In the genomic region with DNA sequence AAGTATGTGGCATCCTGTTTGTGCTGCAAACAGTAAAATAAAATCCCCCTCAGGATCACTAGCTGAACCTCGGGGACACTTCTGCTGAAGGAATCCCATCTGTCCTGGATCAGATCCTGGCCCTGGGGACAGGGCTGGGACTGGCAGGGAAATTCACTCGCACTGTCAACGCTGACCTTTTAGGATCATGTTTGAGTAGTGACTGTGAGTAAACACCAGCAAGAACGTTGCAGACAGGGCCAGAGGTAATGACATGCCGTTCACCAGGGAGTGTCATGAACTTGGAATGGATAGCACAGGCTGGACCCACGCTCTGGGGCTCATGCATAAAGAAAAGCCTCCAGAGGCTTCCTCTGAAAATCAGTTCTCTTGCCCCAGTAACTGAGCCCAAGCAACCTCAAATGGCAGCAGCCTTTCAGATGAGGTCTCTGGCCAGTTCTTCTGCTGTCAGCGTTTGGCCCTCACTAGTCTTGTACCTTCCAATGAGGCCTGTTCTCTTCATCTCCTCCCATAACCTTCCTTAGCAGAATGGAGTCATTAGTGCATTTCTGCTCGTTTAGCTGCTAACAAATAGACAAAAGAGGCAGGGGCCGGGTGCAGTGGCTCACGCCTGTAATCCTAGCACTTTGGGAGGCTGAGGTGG, we compare ENCODE assay signal across 12 cellular contexts. TPM values are rescaled to one million over a fixed set of nuclear protein-coding genes. Genes with fewer than 3 reads are reported as not detected.
DNase-seq lines count a peak whose midpoint lies in the region; ATAC-seq, FAIRE-seq and TF ChIP-seq lines count a peak whose summit lies in the region.
"Had no signal": no experiment of that assay in that cellular context is flagged by ENCODE, and none has a peak within 500 bp of the region (broad histone marks: within the 10 kb centered on the region; RNA-seq: fewer than 3 reads in every experiment).

No MANE protein-coding gene starts in this region.

- no peak for FAIRE-seq in pancreas (lab: Jason Lieb, UNC)

- no peaks in the 10 kb centered on the region for H3K36me3 ChIP-seq in pancreas
- no peaks in the 10 kb centered on the region for H3K36me3 ChIP-seq in prostate gland

- no peak for TF ChIP-seq CTCF in C4-2B (conservative IDR thresholded peaks at IDR 0.05)
- no peak for TF ChIP-seq CTCF in fibroblast of mammary gland (conservative IDR thresholded peaks at IDR 0.05; ENCODE audit: control insufficient read depth, insufficient read depth, low read depth, low read length)
- TF ChIP-seq CTCF in pancreas (IDR thresholded peaks at IDR 0.05), result no peak
- TF ChIP-seq CTCF in prostate gland (IDR thresholded peaks at IDR 0.05), result no peak

- no peaks in the 10 kb centered on the region for H3K27me3 ChIP-seq in pancreas
- no peaks in the 10 kb centered on the region for H3K27me3 ChIP-seq in prostate gland (replicated peaks; ENCODE audit: insufficient read depth)

- H3K9me3 ChIP-seq in pancreas (no peaks in the 10 kb centered on the region), prostate gland (no peaks in the 10 kb centered on the region)

- peak overlapping the region; percentile 75 for H3K27ac ChIP-seq in C4-2B
- peak overlapping the region; percentile 9 to 75 (median 71) for H3K27ac ChIP-seq in pancreas
- no peak overlapping the region for H3K27ac ChIP-seq in prostate gland

- H3K4me1 ChIP-seq in pancreas (peaks cover 18 to 23% (median 23%) of the 10 kb centered on the region in 3 donors), prostate gland (replicated peaks) (peaks cover 2% of the 10 kb centered on the region)

- H3K4me3 ChIP-seq in fibroblast of mammary gland (ENCODE audit: control insufficient read depth, low read depth, low read length) (no peak overlapping the region), pancreas (peak overlapping the region in 1 of 4 donors; percentile 23), prostate gland (no peak overlapping the region)

- WGBS in pancreas, 2 donors, result 39 to 43% methylated on average over 10 of the region's 10 CpGs
- WGBS in prostate gland, result 54% methylated on average over 10 of the region's 10 CpGs

- TF ChIP-seq POLR2A in prostate gland (IDR thresholded peaks at IDR 0.05), result no peak

- intact Hi-C loops in pancreas (cut with DNase I), result no loop called here
- intact Hi-C loops in head of caudate nucleus (cut with DNase I), result no loop called here
- intact Hi-C loops in posterior vena cava (cut with DNase I), result no loop called here
- intact Hi-C loops in prostate gland (cut with DNase I), result no loop called here

- peak; percentile 79 to 91 (median 84) for ATAC-seq in pancreas
- ATAC-seq: activated T-cell treated with anti-CD3 and anti-CD28 coated beads, Interleukin-2, amount 50 U/mL, for 4 hours had no signal

- DNase-seq in NCI-H146 treated with DMSO at 0.1 percent for 48 hours (lab: John Stamatoyannopoulos, UW; ENCODE audit: unreplicated experiment), result peak; percentile 48
- DNase-seq in fibroblast of mammary gland (ENCODE audit: low read depth), result peak; percentile 18
- DNase-seq in pancreas, result peak in 4 of 6 donors; percentile 43 to 69 (median 56)
- no peak for DNase-seq in head of caudate nucleus
- DNase-seq in hypothalamus (lab: John Stamatoyannopoulos, UW), result no peak
- no peak for DNase-seq in posterior vena cava (ENCODE audit: low spot score)
- no peak for DNase-seq in prostate gland (ENCODE audit: low spot score)
- DNase-seq: activated T-cell treated with anti-CD3 and anti-CD28 coated beads, Interleukin-2, amount 50 U/mL, for 4 hours; DMS79; H9; T1000 had no signal

RNA-seq across cellular contexts. Expression of a gene that starts 51.0 kb away (rescaled TPM):
- total RNA-seq in pancreas, result 1 to 10 TPM; 4.1 to 9.9 (median 5.2) TPM
- polyA plus RNA-seq in pancreas, result 1 to 10 TPM; 3.8 to 7.8 TPM
- total RNA-seq in posterior vena cava, result not detected
- total RNA-seq in prostate gland, result 1 to 10 TPM; 3.4 to 5.7 TPM
- total RNA-seq: H9 had no signal

Comparison
In these comparisons a context has a peak if more than half of its experiments do, and no peak if none do; other contexts are left out.
1. H3K27ac ChIP-seq: peak in C4-2B (single experiment) and pancreas (4 of 4); none in prostate gland (0 of 2).
2. DNase-seq: peak in NCI-H146 treated with DMSO at 0.1 percent for 48 hours (single experiment), fibroblast of mammary gland (single experiment) and pancreas (4 of 6); none in head of caudate nucleus (0 of 42), hypothalamus (0 of 51), posterior vena cava (single experiment) and prostate gland (single experiment).
3. RNA of a gene that starts 51.0 kb away (total RNA-seq): 3.4 to 5.7 TPM in prostate gland and 4.1 to 9.9 TPM in pancreas; not detected in posterior vena cava; every median in the first group is over 4 times any median in the second.